8 cellular contexts compared by ENCODE assay signal in genomic region chr2:37168217-37168981, GRCh38. TPM values are rescaled to one million over a fixed set of nuclear protein-coding genes. Genes with fewer than 3 reads are reported as not detected.
DNase-seq lines count a peak whose midpoint lies in the region; ATAC-seq and TF ChIP-seq lines count a peak whose summit lies in the region.

No MANE protein-coding gene starts in this region.

- no peak overlapping the region for H3K4me3 ChIP-seq in GM12864 (ENCODE audit: low read depth, low read length)
- no peak overlapping the region for H3K4me3 ChIP-seq in epithelial cell of proximal tubule (ENCODE audit: low read depth, low read length)
- H3K4me3 ChIP-seq in naive thymus-derived CD4-positive, alpha-beta T cell (ENCODE audit: low read length), result no peak overlapping the region
- H3K4me3 ChIP-seq in ovary, result no peak overlapping the region

- CTCF ChIA-PET in T-cell (lab: Charles Lee), result interaction anchor here (0.6 to 1.5 kb wide), 5 partner anchors 13 to 1934 kb away, joined by 3 to 5 read pairs (median 4); no protein-coding TSS in a partner anchor
- CTCF ChIA-PET in naive thymus-derived CD4-positive, alpha-beta T cell (lab: Charles Lee), result interaction anchor here (0.5 to 1.4 kb wide), 11 partner anchors 11 to 709 kb away, joined by 3 to 6 read pairs (median 3); no protein-coding TSS in a partner anchor

- DNase-seq in AG09319 (ENCODE audit: extremely low read depth, low read depth), result no peak
- DNase-seq in GM12864 (ENCODE audit: low read depth), result no peak
- DNase-seq in LoVo (ENCODE audit: low spot score), result peak; percentile 37
- peak in 6 of 34 experiments; percentile 8 to 23 (median 16) for DNase-seq in T-cell
- no peak for DNase-seq in epithelial cell of proximal tubule (ENCODE audit: low read depth)
- peak in 6 of 9 donors; percentile 14 to 52 (median 40) for DNase-seq in naive thymus-derived CD4-positive, alpha-beta T cell
- DNase-seq in ovary, result no peak

- no peak overlapping the region for H3K4me3 Mint-ChIP-seq in T-cell
- no peak overlapping the region for H3K4me3 Mint-ChIP-seq in naive thymus-derived CD4-positive, alpha-beta T cell

- H3K27me3 Mint-ChIP-seq in T-cell, result no peaks in the 10 kb centered on the region
- peaks cover 0 to 3% (median 0%) of the 10 kb centered on the region in 5 donors for H3K27me3 Mint-ChIP-seq in naive thymus-derived CD4-positive, alpha-beta T cell

- POLR2A ChIA-PET in T-cell (lab: Charles Lee), result interaction anchor here in 1 of 2 donors (0.5 to 0.6 kb wide), 2 partner anchors 26 to 182 kb away, joined by 3 read pairs; no protein-coding TSS in a partner anchor
- POLR2A ChIA-PET in naive thymus-derived CD4-positive, alpha-beta T cell (lab: Charles Lee), result no interaction called here

- ATAC-seq in T-cell (replicated peaks in 1 of 4) (peak; percentile 63 to 87 (median 77)), HG03175 (IDR thresholded peaks at IDR 0.05; ENCODE audit: unreplicated experiment) (no peak)
- peak; percentile 80 for ATAC-seq in naive thymus-derived CD4-positive, alpha-beta T cell

- TF ChIP-seq POLR2A in ovary (IDR thresholded peaks at IDR 0.05), result no peak

- TF ChIP-seq CTCF in AG09319 (IDR thresholded peaks at IDR 0.05; ENCODE audit: low read depth, low read length) (peak; percentile 71), GM12864 (IDR thresholded peaks at IDR 0.05; ENCODE audit: low read depth, low read length, missing control alignments) (peak; percentile 71), epithelial cell of proximal tubule (conservative IDR thresholded peaks at IDR 0.05; ENCODE audit: low read depth, low read length) (peak; percentile 81), ovary (IDR thresholded peaks at IDR 0.05) (no peak)

- no peaks in the 10 kb centered on the region for H3K27me3 ChIP-seq in naive thymus-derived CD4-positive, alpha-beta T cell (ENCODE audit: control insufficient read depth in 2 of 2, insufficient read depth in 2 of 2, low read length in 2 of 2)
- no peaks in the 10 kb centered on the region for H3K27me3 ChIP-seq in ovary

- no peaks in the 10 kb centered on the region for H3K4me1 Mint-ChIP-seq in T-cell
- no peaks in the 10 kb centered on the region for H3K4me1 Mint-ChIP-seq in naive thymus-derived CD4-positive, alpha-beta T cell

- H3K36me3 ChIP-seq in naive thymus-derived CD4-positive, alpha-beta T cell (ENCODE audit: control insufficient read depth in 2 of 3, insufficient read depth in 3 of 3, low read length in 3 of 3), result no peaks in the 10 kb centered on the region
- no peaks in the 10 kb centered on the region for H3K36me3 ChIP-seq in ovary

- peak overlapping the region in 1 of 2 donors; percentile 39 for H3K27ac Mint-ChIP-seq in T-cell
- H3K27ac Mint-ChIP-seq in naive thymus-derived CD4-positive, alpha-beta T cell, result peak overlapping the region in 1 of 9 donors; percentile 32

- peaks cover 0 to 7% (median 0%) of the 10 kb centered on the region in 3 experiments for H3K9me3 ChIP-seq in naive thymus-derived CD4-positive, alpha-beta T cell (ENCODE audit: control insufficient read depth in 2 of 3, low read length in 3 of 3)
- H3K9me3 ChIP-seq in ovary, result no peaks in the 10 kb centered on the region

- H3K9me3 Mint-ChIP-seq in T-cell, result peaks cover 5 to 8% (median 6%) of the 10 kb centered on the region in 3 donors
- peaks cover 4 to 24% (median 13%) of the 10 kb centered on the region in 11 donors for H3K9me3 Mint-ChIP-seq in naive thymus-derived CD4-positive, alpha-beta T cell

- no peaks in the 10 kb centered on the region for H3K4me1 ChIP-seq in naive thymus-derived CD4-positive, alpha-beta T cell (ENCODE audit: control insufficient read depth in 2 of 2, insufficient read depth in 2 of 2, low read length in 2 of 2)
- H3K4me1 ChIP-seq in ovary (ENCODE audit: insufficient read depth), result no peaks in the 10 kb centered on the region

- 65 to 78% (median 67%) methylated on average over 17 of the region's 17 CpGs for whole genome bisulfite sequencing in ovary, 3 donors

- peaks cover 4% of the 10 kb centered on the region for H3K36me3 Mint-ChIP-seq in T-cell
- H3K36me3 Mint-ChIP-seq in naive thymus-derived CD4-positive, alpha-beta T cell, result peaks cover 4 to 6% (median 5%) of the 10 kb centered on the region in 5 donors

- H3K27ac ChIP-seq in naive thymus-derived CD4-positive, alpha-beta T cell (ENCODE audit: low read depth, low read length), result no peak overlapping the region
- H3K27ac ChIP-seq in ovary, result no peak overlapping the region

- intact Hi-C loops in naive thymus-derived CD4-positive, alpha-beta T cell (cut with micrococcal nuclease), result loop anchor here (1.0 to 10.0 kb wide), 6 partner anchors 62 to 946 kb away; partner anchors contain the start of genes CEBPZ (in 2 of the 2) and NDUFAF7 (in 2 of the 2)
- intact Hi-C loops in ovary (cut with DNase I), result no loop called here

- no peak for TF ChIP-seq EP300 in ovary (IDR thresholded peaks at IDR 0.05)

RNA-seq across cellular contexts. Expression of gene EIF2AK2, which starts 11.6 kb away (rescaled TPM):
- total RNA-seq in T-cell (10 to 100 TPM; 21.7 to 37.5 (median 31.3) TPM), epithelial cell of proximal tubule (16.1 and 16.7 TPM in 2 replicates), ovary (10 to 100 TPM; 18.8 to 63.2 (median 44.2) TPM)
- total RNA-seq in naive thymus-derived CD4-positive, alpha-beta T cell, result 10 to 100 TPM; 21.2 to 91.9 (median 24.2) TPM
- polyA plus RNA-seq in naive thymus-derived CD4-positive, alpha-beta T cell, result 10 to 100 TPM; 20.4 to 23.5 TPM
- polyA plus RNA-seq in ovary, result 10 to 100 TPM; 12.0 to 39.4 TPM

RNA-seq across cellular contexts. Expression of gene SULT6B1, which starts 20.1 kb away (rescaled TPM):
- total RNA-seq in T-cell, result not detected
- not detected in 2 replicates for total RNA-seq in epithelial cell of proximal tubule
- not detected for total RNA-seq in naive thymus-derived CD4-positive, alpha-beta T cell
- not detected for polyA plus RNA-seq in naive thymus-derived CD4-positive, alpha-beta T cell
- total RNA-seq in ovary, result not detected
- polyA plus RNA-seq in ovary, result not detected

RNA-seq across cellular contexts. Expression of gene CEBPZOS, which starts 27.9 kb away (rescaled TPM):
- total RNA-seq in T-cell (10 to 100 TPM; 23.9 to 40.1 (median 37.5) TPM), epithelial cell of proximal tubule (17.6 and 24.6 TPM in 2 replicates), ovary (10 to 100 TPM; 22.6 to 47.4 (median 44.8) TPM)
- 10 to 100 TPM; 26.9 to 40.7 (median 40.4) TPM for total RNA-seq in naive thymus-derived CD4-positive, alpha-beta T cell
- 10 to 100 TPM; 47.4 to 58.8 TPM for polyA plus RNA-seq in naive thymus-derived CD4-positive, alpha-beta T cell
- polyA plus RNA-seq in ovary, result 10 to 100 TPM; 33.0 to 41.1 TPM

Comparison
In these comparisons a context has a peak if more than half of its experiments do, and no peak if none do; other contexts are left out.
1. DNase-seq: peak in LoVo (single experiment) and naive thymus-derived CD4-positive, alpha-beta T cell (6 of 9); none in AG09319 (single experiment), GM12864 (single experiment), epithelial cell of proximal tubule (single experiment) and ovary (0 of 5).
2. CTCF ChIP-seq: peak in AG09319 (single experiment), GM12864 (single experiment) and epithelial cell of proximal tubule (single experiment); none in ovary (0 of 3).
3. intact Hi-C loops: an anchor here in naive thymus-derived CD4-positive, alpha-beta T cell (1.0 to 10.0 kb wide); none called in ovary.